Comparison of ENCODE assay signal across 8 cellular contexts in genomic region chr19:4139614-4140236, GRCh38. TPM values are rescaled to one million over a fixed set of nuclear protein-coding genes. Genes with fewer than 3 reads are reported as not detected.
A peak's percentile ranks its signal among the peaks of the same experiment; 100 is the strongest.
DNase-seq lines count a peak whose midpoint lies in the region; ATAC-seq and TF ChIP-seq lines count a peak whose summit lies in the region.

No MANE protein-coding gene starts in this region.

- peak; percentile 52 for DNase-seq in SIG-M5 treated with dmso at 0.1 percent for 504 hours (lab: John Stamatoyannopoulos, UW; ENCODE audit: unreplicated experiment)
- no peak for DNase-seq in SIG-M5 (lab: John Stamatoyannopoulos, UW)
- DNase-seq in NCI-H226: peak; percentile 47
- peak; percentile 78 to 93 for DNase-seq in activated CD4-positive, alpha-beta T cell treated with anti-CD3 and anti-CD28 coated beads for 4 hours
- DNase-seq in chondrocyte (ENCODE audit: low spot score): no peak
- peak; percentile 89 for DNase-seq in lower lobe of right lung
- DNase-seq in stimulated activated CD8-positive, alpha-beta memory T cell treated with anti-CD3 and anti-CD28 coated beads, Interleukin-12 subunit alpha, Interleukin-12 subunit beta, amount 100 ng/mL, for 1 hour (ENCODE audit: low read depth): peak; percentile 86

- intact Hi-C loops in lower lobe of right lung (cut with DNase I): no loop called here

- H3K9me3 Mint-ChIP-seq in chondrocyte (ENCODE audit: low read depth): no peaks in the 10 kb centered on the region

- no peak overlapping the region for H3K27ac Mint-ChIP-seq in chondrocyte (ENCODE audit: unreplicated experiment)

- H3K4me3 Mint-ChIP-seq in chondrocyte (ENCODE audit: unreplicated experiment): no peak overlapping the region

- peaks cover 7% of the 10 kb centered on the region for H3K4me1 ChIP-seq in lower lobe of right lung

- no peak overlapping the region for H3K27ac ChIP-seq in lower lobe of right lung

- no peaks in the 10 kb centered on the region for H3K36me3 Mint-ChIP-seq in chondrocyte (ENCODE audit: low read depth)

- ATAC-seq in lower lobe of right lung: peak; percentile 95 to 97
- ATAC-seq in HG03565 (IDR thresholded peaks at IDR 0.05; ENCODE audit: unreplicated experiment): no peak

- no peaks in the 10 kb centered on the region for H3K9me3 ChIP-seq in lower lobe of right lung

- H3K27me3 Mint-ChIP-seq in chondrocyte (ENCODE audit: low read depth): peaks cover 2% of the 10 kb centered on the region

- TF ChIP-seq CTCF in chondrocyte (IDR thresholded peaks at IDR 0.05) (peak; percentile 75), lower lobe of right lung (IDR thresholded peaks at IDR 0.05) (peak; percentile 81)

- H3K36me3 ChIP-seq in lower lobe of right lung: no peaks in the 10 kb centered on the region

- no peaks in the 10 kb centered on the region for H3K27me3 ChIP-seq in lower lobe of right lung (ENCODE audit: low read depth)

- H3K4me1 Mint-ChIP-seq in chondrocyte (ENCODE audit: low read depth): peaks cover 9% of the 10 kb centered on the region

- H3K4me3 ChIP-seq in lower lobe of right lung: no peak overlapping the region

RNA-seq across cellular contexts. Expression of gene CREB3L3, which starts 13.7 kb away (rescaled TPM):
- total RNA-seq in chondrocyte: not detected in 3 replicates
- not detected for total RNA-seq in lower lobe of right lung

RNA-seq across cellular contexts. Expression of gene MAP2K2, which starts 15.8 kb away (rescaled TPM):
- total RNA-seq in chondrocyte: 131 to 168 TPM (median 158 TPM) in 3 replicates
- 125 TPM for total RNA-seq in lower lobe of right lung

RNA-seq across cellular contexts. Expression of gene SIRT6, which starts 42.6 kb away (rescaled TPM):
- total RNA-seq in chondrocyte (19.5 to 21.9 TPM (median 19.7 TPM) in 3 replicates), lower lobe of right lung (18.1 TPM)

RNA-seq across cellular contexts. Expression of gene ANKRD24, which starts 42.8 kb away (rescaled TPM):
- total RNA-seq in chondrocyte (0.47 to 1.3 TPM (median 0.92 TPM) in 3 replicates), lower lobe of right lung (1.9 TPM)

Comparison
In these comparisons a context has a peak if more than half of its experiments do, and no peak if none do; other contexts are left out.
1. DNase-seq: peak in SIG-M5 treated with dmso at 0.1 percent for 504 hours (single experiment), NCI-H226 (single experiment), activated CD4-positive, alpha-beta T cell treated with anti-CD3 and anti-CD28 coated beads for 4 hours (2 of 2), lower lobe of right lung (single experiment) and stimulated activated CD8-positive, alpha-beta memory T cell treated with anti-CD3 and anti-CD28 coated beads, Interleukin-12 subunit alpha, Interleukin-12 subunit beta, amount 100 ng/mL, for 1 hour (single experiment); none in SIG-M5 (single experiment) and chondrocyte (single experiment).